Comparison of ENCODE assay signal across 1 cellular context in the genomic region with DNA sequence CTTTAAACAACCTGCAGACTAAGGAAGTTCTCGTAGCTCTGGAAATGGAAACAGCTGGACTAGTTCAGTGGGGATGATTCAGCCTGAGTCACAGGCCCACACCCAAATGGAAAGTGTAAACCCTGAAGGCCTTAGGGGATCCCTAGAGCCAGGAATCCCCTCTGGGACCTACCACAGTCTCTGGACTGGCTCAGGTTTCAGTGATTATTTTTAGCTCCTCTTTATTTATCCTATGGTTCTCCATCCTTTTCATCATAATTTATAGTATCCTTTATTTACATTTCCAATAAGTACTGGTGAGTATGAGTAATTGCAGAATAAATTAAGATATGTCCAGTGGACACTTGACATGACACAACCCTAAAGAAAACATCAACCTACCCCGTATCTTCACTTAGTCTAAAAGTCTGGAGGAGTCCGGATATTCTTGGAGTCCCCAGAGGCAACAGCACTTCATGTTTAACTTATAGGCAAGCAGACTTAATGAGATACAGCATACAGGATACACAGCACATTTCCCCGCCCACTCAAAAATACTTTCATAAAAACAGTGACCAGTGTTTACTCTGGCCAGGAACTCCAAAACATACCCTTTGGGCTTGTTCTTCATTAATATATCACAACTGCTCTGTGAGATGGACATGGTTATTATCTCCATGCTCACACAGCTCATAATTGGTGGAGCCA.
TF ChIP-seq lines count a peak whose summit lies in the region.

No MANE protein-coding gene starts in this region.

TF ChIP-seq in HEK293, 187 proteins besides CTCF, POLR2A, EP300 and RAD21 (continued from another document and continues in another):
- TF ChIP-seq, protein P1, sequence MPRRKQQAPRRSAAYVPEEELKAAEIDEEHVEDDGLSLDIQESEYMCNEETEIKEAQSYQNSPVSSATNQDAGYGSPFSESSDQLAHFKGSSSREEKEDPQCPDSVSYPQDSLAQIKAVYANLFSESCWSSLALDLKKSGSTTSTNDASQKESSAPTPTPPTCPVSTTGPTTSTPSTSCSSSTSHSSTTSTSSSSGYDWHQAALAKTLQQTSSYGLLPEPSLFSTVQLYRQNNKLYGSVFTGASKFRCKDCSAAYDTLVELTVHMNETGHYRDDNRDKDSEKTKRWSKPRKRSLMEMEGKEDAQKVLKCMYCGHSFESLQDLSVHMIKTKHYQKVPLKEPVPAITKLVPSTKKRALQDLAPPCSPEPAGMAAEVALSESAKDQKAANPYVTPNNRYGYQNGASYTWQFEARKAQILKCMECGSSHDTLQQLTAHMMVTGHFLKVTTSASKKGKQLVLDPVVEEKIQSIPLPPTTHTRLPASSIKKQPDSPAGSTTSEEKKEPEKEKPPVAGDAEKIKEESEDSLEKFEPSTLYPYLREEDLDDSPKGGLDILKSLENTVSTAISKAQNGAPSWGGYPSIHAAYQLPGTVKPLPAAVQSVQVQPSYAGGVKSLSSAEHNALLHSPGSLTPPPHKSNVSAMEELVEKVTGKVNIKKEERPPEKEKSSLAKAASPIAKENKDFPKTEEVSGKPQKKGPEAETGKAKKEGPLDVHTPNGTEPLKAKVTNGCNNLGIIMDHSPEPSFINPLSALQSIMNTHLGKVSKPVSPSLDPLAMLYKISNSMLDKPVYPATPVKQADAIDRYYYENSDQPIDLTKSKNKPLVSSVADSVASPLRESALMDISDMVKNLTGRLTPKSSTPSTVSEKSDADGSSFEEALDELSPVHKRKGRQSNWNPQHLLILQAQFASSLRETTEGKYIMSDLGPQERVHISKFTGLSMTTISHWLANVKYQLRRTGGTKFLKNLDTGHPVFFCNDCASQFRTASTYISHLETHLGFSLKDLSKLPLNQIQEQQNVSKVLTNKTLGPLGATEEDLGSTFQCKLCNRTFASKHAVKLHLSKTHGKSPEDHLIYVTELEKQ (tag by site-specific recombination; IDR thresholded peaks at IDR 0.05; ENCODE audit: borderline replicate concordance), result peak; percentile 69; the same call in 1 of the 2 replicates
- no peak for TF ChIP-seq ZNF112 (tag by site-specific recombination; IDR thresholded peaks at IDR 0.05)
- TF ChIP-seq, protein P2, sequence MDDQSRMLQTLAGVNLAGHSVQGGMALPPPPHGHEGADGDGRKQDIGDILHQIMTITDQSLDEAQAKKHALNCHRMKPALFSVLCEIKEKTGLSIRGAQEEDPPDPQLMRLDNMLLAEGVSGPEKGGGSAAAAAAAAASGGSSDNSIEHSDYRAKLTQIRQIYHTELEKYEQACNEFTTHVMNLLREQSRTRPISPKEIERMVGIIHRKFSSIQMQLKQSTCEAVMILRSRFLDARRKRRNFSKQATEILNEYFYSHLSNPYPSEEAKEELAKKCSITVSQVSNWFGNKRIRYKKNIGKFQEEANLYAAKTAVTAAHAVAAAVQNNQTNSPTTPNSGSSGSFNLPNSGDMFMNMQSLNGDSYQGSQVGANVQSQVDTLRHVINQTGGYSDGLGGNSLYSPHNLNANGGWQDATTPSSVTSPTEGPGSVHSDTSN (CRISPR knock-in tag; IDR thresholded peaks at IDR 0.05), result no peak
- peak; percentile 88 for TF ChIP-seq ZNF843 (tag by site-specific recombination; IDR thresholded peaks at IDR 0.05)
- TF ChIP-seq ZFP69B (tag by site-specific recombination; IDR thresholded peaks at IDR 0.05), result peak; percentile 52; the same call in 1 of the 2 replicates
- TF ChIP-seq, protein P3, sequence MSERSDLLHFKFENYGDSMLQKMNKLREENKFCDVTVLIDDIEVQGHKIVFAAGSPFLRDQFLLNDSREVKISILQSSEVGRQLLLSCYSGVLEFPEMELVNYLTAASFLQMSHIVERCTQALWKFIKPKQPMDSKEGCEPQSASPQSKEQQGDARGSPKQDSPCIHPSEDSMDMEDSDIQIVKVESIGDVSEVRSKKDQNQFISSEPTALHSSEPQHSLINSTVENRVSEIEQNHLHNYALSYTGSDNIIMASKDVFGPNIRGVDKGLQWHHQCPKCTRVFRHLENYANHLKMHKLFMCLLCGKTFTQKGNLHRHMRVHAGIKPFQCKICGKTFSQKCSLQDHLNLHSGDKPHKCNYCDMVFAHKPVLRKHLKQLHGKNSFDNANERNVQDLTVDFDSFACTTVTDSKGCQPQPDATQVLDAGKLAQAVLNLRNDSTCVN (tag by site-specific recombination; optimal IDR thresholded peaks at IDR 0.05), result no peak
- no peak for TF ChIP-seq ZNF530 (tag by site-specific recombination; IDR thresholded peaks at IDR 0.05; ENCODE audit: low read depth)
- no peak for TF ChIP-seq RBAK (tag by site-specific recombination; IDR thresholded peaks at IDR 0.05)
- TF ChIP-seq, protein P4, sequence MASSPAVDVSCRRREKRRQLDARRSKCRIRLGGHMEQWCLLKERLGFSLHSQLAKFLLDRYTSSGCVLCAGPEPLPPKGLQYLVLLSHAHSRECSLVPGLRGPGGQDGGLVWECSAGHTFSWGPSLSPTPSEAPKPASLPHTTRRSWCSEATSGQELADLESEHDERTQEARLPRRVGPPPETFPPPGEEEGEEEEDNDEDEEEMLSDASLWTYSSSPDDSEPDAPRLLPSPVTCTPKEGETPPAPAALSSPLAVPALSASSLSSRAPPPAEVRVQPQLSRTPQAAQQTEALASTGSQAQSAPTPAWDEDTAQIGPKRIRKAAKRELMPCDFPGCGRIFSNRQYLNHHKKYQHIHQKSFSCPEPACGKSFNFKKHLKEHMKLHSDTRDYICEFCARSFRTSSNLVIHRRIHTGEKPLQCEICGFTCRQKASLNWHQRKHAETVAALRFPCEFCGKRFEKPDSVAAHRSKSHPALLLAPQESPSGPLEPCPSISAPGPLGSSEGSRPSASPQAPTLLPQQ (tag by site-specific recombination; IDR thresholded peaks at IDR 0.05), result 0 out of 2 replicates have a peak, but pooled peaks have one; percentile 31
- no peak for TF ChIP-seq MYNN (tag by site-specific recombination; IDR thresholded peaks at IDR 0.05; ENCODE audit: borderline replicate concordance)
- TF ChIP-seq SALL2 (tag by site-specific recombination; IDR thresholded peaks at IDR 0.05; ENCODE audit: borderline replicate concordance), result no peak
- TF ChIP-seq GFI1B (tag by site-specific recombination; IDR thresholded peaks at IDR 0.05), result peak; percentile 28; the same call in 1 of the 2 replicates
- TF ChIP-seq, protein P5, sequence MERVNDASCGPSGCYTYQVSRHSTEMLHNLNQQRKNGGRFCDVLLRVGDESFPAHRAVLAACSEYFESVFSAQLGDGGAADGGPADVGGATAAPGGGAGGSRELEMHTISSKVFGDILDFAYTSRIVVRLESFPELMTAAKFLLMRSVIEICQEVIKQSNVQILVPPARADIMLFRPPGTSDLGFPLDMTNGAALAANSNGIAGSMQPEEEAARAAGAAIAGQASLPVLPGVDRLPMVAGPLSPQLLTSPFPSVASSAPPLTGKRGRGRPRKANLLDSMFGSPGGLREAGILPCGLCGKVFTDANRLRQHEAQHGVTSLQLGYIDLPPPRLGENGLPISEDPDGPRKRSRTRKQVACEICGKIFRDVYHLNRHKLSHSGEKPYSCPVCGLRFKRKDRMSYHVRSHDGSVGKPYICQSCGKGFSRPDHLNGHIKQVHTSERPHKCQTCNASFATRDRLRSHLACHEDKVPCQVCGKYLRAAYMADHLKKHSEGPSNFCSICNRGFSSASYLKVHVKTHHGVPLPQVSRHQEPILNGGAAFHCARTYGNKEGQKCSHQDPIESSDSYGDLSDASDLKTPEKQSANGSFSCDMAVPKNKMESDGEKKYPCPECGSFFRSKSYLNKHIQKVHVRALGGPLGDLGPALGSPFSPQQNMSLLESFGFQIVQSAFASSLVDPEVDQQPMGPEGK (tag by site-specific recombination; IDR thresholded peaks at IDR 0.05), result 0 out of 2 replicates have a peak, but pooled peaks have one; percentile 26
- TF ChIP-seq HOXC10 (CRISPR knock-in tag; IDR thresholded peaks at IDR 0.05), result no peak
- peak; percentile 81 for TF ChIP-seq KLF8 (tag by site-specific recombination; IDR thresholded peaks at IDR 0.05)
- peak; percentile 22; the same call in 1 of the 2 replicates for TF ChIP-seq MEIS1 (CRISPR knock-in tag; IDR thresholded peaks at IDR 0.05; ENCODE audit: borderline replicate concordance)
- TF ChIP-seq, protein P6, sequence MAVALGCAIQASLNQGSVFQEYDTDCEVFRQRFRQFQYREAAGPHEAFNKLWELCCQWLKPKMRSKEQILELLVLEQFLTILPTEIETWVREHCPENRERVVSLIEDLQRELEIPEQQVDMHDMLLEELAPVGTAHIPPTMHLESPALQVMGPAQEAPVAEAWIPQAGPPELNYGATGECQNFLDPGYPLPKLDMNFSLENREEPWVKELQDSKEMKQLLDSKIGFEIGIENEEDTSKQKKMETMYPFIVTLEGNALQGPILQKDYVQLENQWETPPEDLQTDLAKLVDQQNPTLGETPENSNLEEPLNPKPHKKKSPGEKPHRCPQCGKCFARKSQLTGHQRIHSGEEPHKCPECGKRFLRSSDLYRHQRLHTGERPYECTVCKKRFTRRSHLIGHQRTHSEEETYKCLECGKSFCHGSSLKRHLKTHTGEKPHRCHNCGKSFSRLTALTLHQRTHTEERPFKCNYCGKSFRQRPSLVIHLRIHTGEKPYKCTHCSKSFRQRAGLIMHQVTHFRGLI (tag by site-specific recombination; IDR thresholded peaks at IDR 0.05), result no peak
- TF ChIP-seq, protein P7, sequence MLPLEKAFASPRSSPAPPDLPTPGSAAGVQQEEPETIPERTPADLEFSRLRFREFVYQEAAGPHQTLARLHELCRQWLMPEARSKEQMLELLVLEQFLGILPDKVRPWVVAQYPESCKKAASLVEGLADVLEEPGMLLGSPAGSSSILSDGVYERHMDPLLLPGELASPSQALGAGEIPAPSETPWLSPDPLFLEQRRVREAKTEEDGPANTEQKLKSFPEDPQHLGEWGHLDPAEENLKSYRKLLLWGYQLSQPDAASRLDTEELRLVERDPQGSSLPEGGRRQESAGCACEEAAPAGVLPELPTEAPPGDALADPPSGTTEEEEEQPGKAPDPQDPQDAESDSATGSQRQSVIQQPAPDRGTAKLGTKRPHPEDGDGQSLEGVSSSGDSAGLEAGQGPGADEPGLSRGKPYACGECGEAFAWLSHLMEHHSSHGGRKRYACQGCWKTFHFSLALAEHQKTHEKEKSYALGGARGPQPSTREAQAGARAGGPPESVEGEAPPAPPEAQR (tag by site-specific recombination; IDR thresholded peaks at IDR 0.05), result no peak
- TF ChIP-seq ZFHX2 (tag by site-specific recombination; conservative IDR thresholded peaks at IDR 0.05), result no peak
- TF ChIP-seq ZNF174 (tag by site-specific recombination; IDR thresholded peaks at IDR 0.05), result no peak
- TF ChIP-seq OVOL3 (tag by site-specific recombination; IDR thresholded peaks at IDR 0.05), result no peak
- no peak for TF ChIP-seq ZNF48 (tag by site-specific recombination; IDR thresholded peaks at IDR 0.05)
- 0 out of 2 replicates have a peak, but pooled peaks have one; percentile 21 for TF ChIP-seq PRDM1 (tag by site-specific recombination; IDR thresholded peaks at IDR 0.05)
- TF ChIP-seq ZNF10 (tag by site-specific recombination; IDR thresholded peaks at IDR 0.05), result 0 out of 2 replicates have a peak, but pooled peaks have one; percentile 23
- TF ChIP-seq ZNF792 (tag by site-specific recombination; IDR thresholded peaks at IDR 0.05), result no peak
- TF ChIP-seq, protein P8, sequence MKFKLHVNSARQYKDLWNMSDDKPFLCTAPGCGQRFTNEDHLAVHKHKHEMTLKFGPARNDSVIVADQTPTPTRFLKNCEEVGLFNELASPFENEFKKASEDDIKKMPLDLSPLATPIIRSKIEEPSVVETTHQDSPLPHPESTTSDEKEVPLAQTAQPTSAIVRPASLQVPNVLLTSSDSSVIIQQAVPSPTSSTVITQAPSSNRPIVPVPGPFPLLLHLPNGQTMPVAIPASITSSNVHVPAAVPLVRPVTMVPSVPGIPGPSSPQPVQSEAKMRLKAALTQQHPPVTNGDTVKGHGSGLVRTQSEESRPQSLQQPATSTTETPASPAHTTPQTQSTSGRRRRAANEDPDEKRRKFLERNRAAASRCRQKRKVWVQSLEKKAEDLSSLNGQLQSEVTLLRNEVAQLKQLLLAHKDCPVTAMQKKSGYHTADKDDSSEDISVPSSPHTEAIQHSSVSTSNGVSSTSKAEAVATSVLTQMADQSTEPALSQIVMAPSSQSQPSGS (tag by site-specific recombination; IDR thresholded peaks at IDR 0.05; ENCODE audit: low read depth), result no peak
- no peak for TF ChIP-seq ZNF670 (tag by site-specific recombination; IDR thresholded peaks at IDR 0.05; ENCODE audit: low read depth)
- no peak for TF ChIP-seq ZNF19 (tag by site-specific recombination; IDR thresholded peaks at IDR 0.05; ENCODE audit: low read depth)
- peak; percentile 79 for TF ChIP-seq KLF7 (tag by site-specific recombination; IDR thresholded peaks at IDR 0.05; ENCODE audit: borderline replicate concordance)
- TF ChIP-seq SP7 (tag by site-specific recombination; IDR thresholded peaks at IDR 0.05), result peak; percentile 92
- TF ChIP-seq ZNF776 (tag by site-specific recombination; IDR thresholded peaks at IDR 0.05; ENCODE audit: borderline replicate concordance), result no peak
- TF ChIP-seq ZBTB7A (tag by site-specific recombination; IDR thresholded peaks at IDR 0.05; ENCODE audit: low read depth), result no peak
- no peak for TF ChIP-seq ZNF426 (tag by site-specific recombination; IDR thresholded peaks at IDR 0.05)
- peak; percentile 73; the same call in 1 of the 2 replicates for TF ChIP-seq ZXDB (tag by site-specific recombination; IDR thresholded peaks at IDR 0.05)
- TF ChIP-seq ZNF654 (tag by site-specific recombination; IDR thresholded peaks at IDR 0.05; ENCODE audit: low read depth), result no peak; the same call in 1 of the 2 replicates
- TF ChIP-seq ZBTB20 (tag by site-specific recombination; IDR thresholded peaks at IDR 0.05), result no peak
- TF ChIP-seq, protein P9, sequence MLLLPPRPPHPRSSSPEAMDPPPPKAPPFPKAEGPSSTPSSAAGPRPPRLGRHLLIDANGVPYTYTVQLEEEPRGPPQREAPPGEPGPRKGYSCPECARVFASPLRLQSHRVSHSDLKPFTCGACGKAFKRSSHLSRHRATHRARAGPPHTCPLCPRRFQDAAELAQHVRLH (tag by site-specific recombination; IDR thresholded peaks at IDR 0.05), result 0 out of 2 replicates have a peak, but pooled peaks have one; percentile 21
- no peak for TF ChIP-seq ZNF785 (tag by site-specific recombination; IDR thresholded peaks at IDR 0.05)
- TF ChIP-seq, protein P10, sequence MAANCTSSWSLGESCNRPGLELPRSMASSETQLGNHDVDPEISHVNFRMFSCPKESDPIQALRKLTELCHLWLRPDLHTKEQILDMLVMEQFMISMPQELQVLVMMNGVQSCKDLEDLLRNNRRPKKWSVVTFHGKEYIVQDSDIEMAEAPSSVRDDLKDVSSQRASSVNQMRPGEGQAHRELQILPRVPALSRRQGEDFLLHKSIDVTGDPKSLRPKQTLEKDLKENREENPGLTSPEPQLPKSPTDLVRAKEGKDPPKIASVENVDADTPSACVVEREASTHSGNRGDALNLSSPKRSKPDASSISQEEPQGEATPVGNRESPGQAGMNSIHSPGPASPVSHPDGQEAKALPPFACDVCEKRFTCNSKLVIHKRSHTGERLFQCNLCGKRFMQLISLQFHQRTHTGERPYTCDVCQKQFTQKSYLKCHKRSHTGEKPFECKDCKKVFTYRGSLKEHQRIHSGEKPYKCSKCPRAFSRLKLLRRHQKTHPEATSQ (tag by site-specific recombination; IDR thresholded peaks at IDR 0.05), result no peak
- TF ChIP-seq, protein P11, sequence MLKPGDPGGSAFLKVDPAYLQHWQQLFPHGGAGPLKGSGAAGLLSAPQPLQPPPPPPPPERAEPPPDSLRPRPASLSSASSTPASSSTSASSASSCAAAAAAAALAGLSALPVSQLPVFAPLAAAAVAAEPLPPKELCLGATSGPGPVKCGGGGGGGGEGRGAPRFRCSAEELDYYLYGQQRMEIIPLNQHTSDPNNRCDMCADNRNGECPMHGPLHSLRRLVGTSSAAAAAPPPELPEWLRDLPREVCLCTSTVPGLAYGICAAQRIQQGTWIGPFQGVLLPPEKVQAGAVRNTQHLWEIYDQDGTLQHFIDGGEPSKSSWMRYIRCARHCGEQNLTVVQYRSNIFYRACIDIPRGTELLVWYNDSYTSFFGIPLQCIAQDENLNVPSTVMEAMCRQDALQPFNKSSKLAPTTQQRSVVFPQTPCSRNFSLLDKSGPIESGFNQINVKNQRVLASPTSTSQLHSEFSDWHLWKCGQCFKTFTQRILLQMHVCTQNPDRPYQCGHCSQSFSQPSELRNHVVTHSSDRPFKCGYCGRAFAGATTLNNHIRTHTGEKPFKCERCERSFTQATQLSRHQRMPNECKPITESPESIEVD (tag by site-specific recombination; IDR thresholded peaks at IDR 0.05), result peak; percentile 65; the same call in 1 of the 2 replicates
